1 cellular context compared by ENCODE assay signal in genomic region chr19:4581381-4582111, GRCh38.
TF ChIP-seq lines count a peak whose summit lies in the region.

No MANE protein-coding gene starts in this region.

TF ChIP-seq in SK-N-SH, 30 proteins besides CTCF, POLR2A, EP300 and RAD21 (continued from another document):
- no peak for TF ChIP-seq MAX (IDR thresholded peaks at IDR 0.05; ENCODE audit: low read depth)
- no peak for TF ChIP-seq SIN3A (IDR thresholded peaks at IDR 0.05; ENCODE audit: borderline replicate concordance, low read depth, low read length)
- no peak for TF ChIP-seq NRF1 (IDR thresholded peaks at IDR 0.05; ENCODE audit: low read depth, low read length)
- no peak for TF ChIP-seq FOXJ3 (CRISPR knock-in tag; IDR thresholded peaks at IDR 0.05)
- no peak for TF ChIP-seq REST (IDR thresholded peaks at IDR 0.05; ENCODE audit: low read depth, low read length)
- TF ChIP-seq FOSL2 (IDR thresholded peaks at IDR 0.05; ENCODE audit: borderline replicate concordance, low read depth), result no peak
- TF ChIP-seq IRF3 (IDR thresholded peaks at IDR 0.05; ENCODE audit: low read depth, low read length), result no peak
- TF ChIP-seq PBX3 (IDR thresholded peaks at IDR 0.05), result no peak
- TF ChIP-seq MEF2A (IDR thresholded peaks at IDR 0.05; ENCODE audit: borderline replicate concordance, low read depth), result no peak
- TF ChIP-seq FOXM1 (IDR thresholded peaks at IDR 0.05; ENCODE audit: low read depth), result no peak
- no peak for TF ChIP-seq SMC3 (IDR thresholded peaks at IDR 0.05; ENCODE audit: low read depth, low read length)
